In the genomic region with DNA sequence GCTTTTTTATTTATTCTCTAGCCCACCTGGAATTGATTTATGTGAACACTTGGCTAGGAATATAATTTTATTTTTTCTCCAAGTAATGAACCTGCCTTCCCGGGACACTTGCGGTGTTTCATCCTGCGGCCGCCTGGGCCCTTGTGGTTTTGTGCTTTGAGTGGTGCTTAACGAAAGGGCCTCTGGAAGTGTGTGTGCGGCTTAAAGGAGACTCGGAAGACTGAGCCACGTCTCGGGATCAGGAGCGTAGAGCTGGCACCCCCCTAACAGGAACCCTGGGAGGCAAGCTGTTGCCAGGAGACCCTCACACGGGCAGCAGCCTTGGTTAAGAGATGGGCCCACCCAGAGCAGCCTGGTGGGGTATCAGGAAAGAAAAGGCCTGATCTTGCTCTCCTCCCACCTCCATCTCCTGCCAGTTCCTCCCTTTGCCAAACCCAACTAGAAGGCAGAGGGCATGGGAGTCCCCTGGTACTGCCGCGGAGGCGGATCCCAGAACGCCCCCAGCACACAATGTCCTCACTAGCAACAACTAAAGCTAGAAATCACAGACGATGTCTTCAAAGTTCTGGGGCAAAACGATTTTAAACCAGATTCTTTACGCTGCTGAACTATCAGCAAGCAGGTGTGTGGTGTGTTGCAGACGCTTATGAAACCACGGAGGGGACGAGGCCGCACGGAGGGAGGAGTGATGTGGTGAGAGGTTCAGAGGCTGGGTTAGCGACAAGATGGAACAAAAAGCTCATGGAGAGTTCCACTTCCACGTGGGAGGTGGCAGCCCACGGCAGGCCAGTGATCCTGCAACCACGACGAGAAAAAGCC, we compare ENCODE assay signal across 1 cellular context.
TF ChIP-seq lines count a peak whose summit lies in the region.

No MANE protein-coding gene starts in this region.

TF ChIP-seq in HepG2, 621 proteins besides CTCF, POLR2A, EP300 and RAD21 (continued from another document):
- no peak for TF ChIP-seq ZNF841 (CRISPR knock-in tag; IDR thresholded peaks at IDR 0.05; ENCODE audit: borderline replicate concordance)
